18 cellular contexts compared by ENCODE assay signal in the genomic region with DNA sequence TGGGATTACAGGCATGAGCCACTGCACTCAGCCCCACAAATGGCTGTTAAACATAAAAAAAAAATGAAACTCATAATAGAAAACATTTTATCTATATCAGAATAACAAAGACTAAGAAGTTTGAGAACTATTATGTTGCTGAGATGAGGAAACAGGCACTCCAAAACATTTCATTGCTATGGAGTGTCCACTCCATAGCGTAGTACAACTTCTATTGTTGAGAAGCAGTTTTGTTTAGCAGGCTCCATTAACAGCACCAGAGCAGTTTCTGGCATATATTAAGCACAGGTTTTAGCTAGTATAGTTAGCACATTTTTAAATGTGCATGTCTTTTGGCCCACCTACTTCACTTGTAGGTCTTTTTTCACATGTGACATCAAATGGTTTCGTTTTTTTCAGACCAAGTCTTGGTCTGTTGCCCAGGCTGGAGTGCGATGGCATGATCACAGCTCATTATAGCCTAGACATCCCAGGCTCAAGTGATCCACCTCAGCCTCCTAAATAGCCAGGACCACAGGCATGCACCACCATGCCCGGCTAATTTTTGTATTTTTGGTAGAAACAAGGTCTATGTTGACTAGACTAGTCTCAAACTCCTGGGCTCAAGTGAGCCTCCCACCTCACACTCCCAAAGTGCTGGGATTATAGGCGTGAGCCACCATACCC. TPM values are rescaled to one million over a fixed set of nuclear protein-coding genes. Genes with fewer than 3 reads are reported as not detected.
DNase-seq lines count a peak whose midpoint lies in the region; ATAC-seq, FAIRE-seq and TF ChIP-seq lines count a peak whose summit lies in the region.
"Had no signal": no experiment of that assay in that cellular context is flagged by ENCODE, and none has a peak within 500 bp of the region (broad histone marks: within the 10 kb centered on the region; RNA-seq: fewer than 3 reads in every experiment).

No MANE protein-coding gene starts in this region.

- no peak overlapping the region for H2AFZ ChIP-seq in SK-N-SH (ENCODE audit: low read depth)

- H3K36me3 Mint-ChIP-seq in activated T-cell treated with anti-CD3 and anti-CD28 coated beads, Interleukin-2, amount 50 U/mL, for 24 hours (ENCODE audit: low read depth), result peaks cover 78% of the 10 kb centered on the region
- H3K36me3 Mint-ChIP-seq in activated naive CD8-positive, alpha-beta T cell treated with anti-CD3 and anti-CD28 coated beads, Interleukin-2, amount 50 U/mL, for 24 hours (ENCODE audit: low read depth), result peaks cover 38% of the 10 kb centered on the region

- no peak overlapping the region for H3K27ac ChIP-seq in SK-N-SH (ENCODE audit: low read depth in 2 of 2, low read length in 1 of 2)
- peak overlapping the region; percentile 58; the same call in 1 of the 2 replicates for H3K27ac ChIP-seq in SK-N-MC
- peak overlapping the region; percentile 38 for H3K27ac ChIP-seq in neutrophil
- H3K27ac ChIP-seq: A549, KMS-11 had no signal

- H3K27me3 Mint-ChIP-seq in activated T-cell treated with anti-CD3 and anti-CD28 coated beads, Interleukin-2, amount 50 U/mL, for 24 hours, result no peaks in the 10 kb centered on the region
- H3K27me3 Mint-ChIP-seq in activated naive CD8-positive, alpha-beta T cell treated with anti-CD3 and anti-CD28 coated beads, Interleukin-2, amount 50 U/mL, for 24 hours, result no peaks in the 10 kb centered on the region

- H3K4me3 ChIP-seq in SK-N-SH (ENCODE audit: low read depth in 2 of 2, low read length in 1 of 2) (no peak overlapping the region), SK-N-MC (no peak overlapping the region), neutrophil (ENCODE audit: low read depth in 1 of 2, low read length in 1 of 2) (no peak overlapping the region)
- H3K4me3 ChIP-seq: A549 had no signal

- TF ChIP-seq CTCF in SK-N-SH (IDR thresholded peaks at IDR 0.05) (no peak), neutrophil (IDR thresholded peaks at IDR 0.05) (no peak)

- H3K4me1 Mint-ChIP-seq in activated T-cell treated with anti-CD3 and anti-CD28 coated beads, Interleukin-2, amount 50 U/mL, for 24 hours (ENCODE audit: low read depth), result peaks cover 20% of the 10 kb centered on the region
- peaks cover 16% of the 10 kb centered on the region for H3K4me1 Mint-ChIP-seq in activated naive CD8-positive, alpha-beta T cell treated with anti-CD3 and anti-CD28 coated beads, Interleukin-2, amount 50 U/mL, for 24 hours

- no peak overlapping the region for H3K4me2 ChIP-seq in SK-N-SH
- H3K4me2 ChIP-seq: A549, KMS-11 had no signal

- peaks cover 46 to 68% of the 10 kb centered on the region in 2 experiments for H3K36me3 ChIP-seq in SK-N-SH (replicated peaks in 1 of 2; ENCODE audit: control insufficient read depth in 1 of 2, insufficient read depth in 2 of 2, low read length in 1 of 2)
- H3K36me3 ChIP-seq in SK-N-MC (ENCODE audit: insufficient read depth, low read length), result peaks cover 92% of the 10 kb centered on the region
- peaks cover 81% of the 10 kb centered on the region for H3K36me3 ChIP-seq in neutrophil

- TF ChIP-seq EP300 in SK-N-SH (IDR thresholded peaks at IDR 0.05; ENCODE audit: borderline replicate concordance in 1 of 2, low read depth in 1 of 2, low read length in 1 of 2), result no peak

- no peaks in the 10 kb centered on the region for H3K9me3 Mint-ChIP-seq in activated T-cell treated with anti-CD3 and anti-CD28 coated beads, Interleukin-2, amount 50 U/mL, for 24 hours
- no peaks in the 10 kb centered on the region for H3K9me3 Mint-ChIP-seq in activated naive CD8-positive, alpha-beta T cell treated with anti-CD3 and anti-CD28 coated beads, Interleukin-2, amount 50 U/mL, for 24 hours

- FAIRE-seq in GM18507 (lab: Jason Lieb, UNC), result peak; percentile 9
- FAIRE-seq: A549 had no signal

- H3K9ac ChIP-seq in SK-N-SH (no peak overlapping the region), SK-N-MC (ENCODE audit: insufficient read length) (no peak overlapping the region)
- H3K9ac ChIP-seq: KMS-11 had no signal

- H3K4me1 ChIP-seq in SK-N-SH (ENCODE audit: control insufficient read depth in 1 of 2, insufficient read depth in 2 of 2, low read depth in 1 of 2, low read length in 1 of 2) (peaks cover 6 to 9% of the 10 kb centered on the region in 2 experiments; a peak in 3 of 4 replicates), neutrophil (ENCODE audit: control insufficient read depth in 1 of 2, insufficient read depth in 1 of 2, low read depth in 1 of 2, low read length in 1 of 2) (peaks cover 51 to 52% of the 10 kb centered on the region in 2 experiments)

- no peak overlapping the region for H3K4me3 Mint-ChIP-seq in activated T-cell treated with anti-CD3 and anti-CD28 coated beads, Interleukin-2, amount 50 U/mL, for 24 hours
- H3K4me3 Mint-ChIP-seq in activated naive CD8-positive, alpha-beta T cell treated with anti-CD3 and anti-CD28 coated beads, Interleukin-2, amount 50 U/mL, for 24 hours, result no peak overlapping the region

- DNase-seq in SK-N-SH (no peak), GM18507 (ENCODE audit: extremely low spot score, insufficient read length, low read depth) (no peak), SK-N-MC (ENCODE audit: low read depth, low spot score) (no peak), retina (no peak)
- DNase-seq in activated T-cell treated with anti-CD3 and anti-CD28 coated beads, Interleukin-2, amount 50 U/mL, for 24 hours, result no peak
- no peak for DNase-seq in activated naive CD8-positive, alpha-beta T cell treated with anti-CD3 and anti-CD28 coated beads, Interleukin-2, amount 50 U/mL, for 24 hours
- DNase-seq: AML-193; Caco-2; GF-D8; GOT3; NCI-H1417; NCI-H1930; NCI-H226; NK-92 treated with Interleukin-12 subunit alpha and Interleukin-12 subunit beta, amount 100 ng/mL, for 24 hours had no signal

- CTCF ChIA-PET in SK-N-SH (lab: Yijun Ruan, JAX), result interaction anchor here (1.3 to 5.4 kb wide), 2 partner anchors 10 to 88 kb away, joined by 4 to 37 read pairs; no protein-coding TSS in a partner anchor

- POLR2A ChIA-PET in SK-N-SH (lab: Yijun Ruan, JAX), result interaction anchor here (1.3 kb wide), 1 partner anchor 50 kb away, joined by 3 read pairs; no protein-coding TSS in a partner anchor

- no peaks in the 10 kb centered on the region for H3K9me2 ChIP-seq in SK-N-SH

- 95% methylated on average over 5 of the region's 5 CpGs for WGBS in SK-N-SH (ENCODE audit: low lambda C conversion rate)

- peak; percentile 10; the same call in 1 of the 3 replicates for ATAC-seq in SK-N-SH treated with all-trans-retinoic acid at 6 μM for 48 hours
- ATAC-seq in activated naive CD8-positive, alpha-beta T cell treated with anti-CD3 and anti-CD28 coated beads, Interleukin-2, amount 50 U/mL, for 24 hours, result no peak

- H3K79me2 ChIP-seq in SK-N-SH (ENCODE audit: insufficient read depth), result peaks cover 42% of the 10 kb centered on the region

- H3K27me3 ChIP-seq in SK-N-SH (ENCODE audit: insufficient read depth) (no peaks in the 10 kb centered on the region), neutrophil (no peaks in the 10 kb centered on the region)

- H3K27ac Mint-ChIP-seq in activated T-cell treated with anti-CD3 and anti-CD28 coated beads, Interleukin-2, amount 50 U/mL, for 24 hours, result no peak overlapping the region
- no peak overlapping the region for H3K27ac Mint-ChIP-seq in activated naive CD8-positive, alpha-beta T cell treated with anti-CD3 and anti-CD28 coated beads, Interleukin-2, amount 50 U/mL, for 24 hours

- peaks cover 24% of the 10 kb centered on the region for H4K20me1 ChIP-seq in SK-N-SH (ENCODE audit: insufficient read depth)

- H3K9me3 ChIP-seq in SK-N-SH (no peaks in the 10 kb centered on the region; the same call in 1 of the 2 replicates), SK-N-MC (ENCODE audit: low read depth, low read length) (no peaks in the 10 kb centered on the region), neutrophil (no peaks in the 10 kb centered on the region)
- H3K9me3 ChIP-seq: A549, Caco-2 had no signal

- peaks cover 59% of the 10 kb centered on the region for H3F3A ChIP-seq in SK-N-SH (replicated peaks; ENCODE audit: insufficient read depth)

- TF ChIP-seq RAD21 in SK-N-SH (IDR thresholded peaks at IDR 0.05; ENCODE audit: low read length), result no peak

TF ChIP-seq in SK-N-SH treated with all-trans-retinoic acid at 6 μM for 48 hours, 23 proteins besides CTCF, POLR2A, EP300 and RAD21 (continues in another document):
- TF ChIP-seq ZC3H10 (CRISPR knock-in tag; IDR thresholded peaks at IDR 0.05), result no peak
- no peak for TF ChIP-seq RARB (CRISPR knock-in tag; IDR thresholded peaks at IDR 0.05)
- no peak for TF ChIP-seq ZNF565 (CRISPR knock-in tag; conservative IDR thresholded peaks at IDR 0.05; ENCODE audit: low read depth)

TF ChIP-seq in SK-N-SH, 30 proteins besides CTCF, POLR2A, EP300 and RAD21 (continues in another document):
- TF ChIP-seq FOXJ3 (CRISPR knock-in tag; IDR thresholded peaks at IDR 0.05) (no peak), GABPA (IDR thresholded peaks at IDR 0.05; ENCODE audit: low read depth) (no peak), YY1 (IDR thresholded peaks at IDR 0.05; ENCODE audit: low read depth) (no peak), TEAD4 (IDR thresholded peaks at IDR 0.05; ENCODE audit: borderline replicate concordance, insufficient read depth) (no peak), FOSL2 (IDR thresholded peaks at IDR 0.05; ENCODE audit: borderline replicate concordance, low read depth) (no peak), MEF2A (IDR thresholded peaks at IDR 0.05; ENCODE audit: borderline replicate concordance, low read depth) (no peak), NFIC (IDR thresholded peaks at IDR 0.05; ENCODE audit: borderline replicate concordance) (no peak), TCF12 (IDR thresholded peaks at IDR 0.05) (no peak), NRF1 (IDR thresholded peaks at IDR 0.05; ENCODE audit: low read depth, low read length) (no peak), JUND (IDR thresholded peaks at IDR 0.05) (no peak)
- TF ChIP-seq, protein P1, sequence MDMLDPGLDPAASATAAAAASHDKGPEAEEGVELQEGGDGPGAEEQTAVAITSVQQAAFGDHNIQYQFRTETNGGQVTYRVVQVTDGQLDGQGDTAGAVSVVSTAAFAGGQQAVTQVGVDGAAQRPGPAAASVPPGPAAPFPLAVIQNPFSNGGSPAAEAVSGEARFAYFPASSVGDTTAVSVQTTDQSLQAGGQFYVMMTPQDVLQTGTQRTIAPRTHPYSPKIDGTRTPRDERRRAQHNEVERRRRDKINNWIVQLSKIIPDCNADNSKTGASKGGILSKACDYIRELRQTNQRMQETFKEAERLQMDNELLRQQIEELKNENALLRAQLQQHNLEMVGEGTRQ (IDR thresholded peaks at IDR 0.05; ENCODE audit: borderline replicate concordance, low read depth, low read length), result no peak

RNA-seq across cellular contexts. Expression of gene HMGB2, which starts 5.8 kb away (rescaled TPM):
- 123 and 130 TPM in 2 replicates for polyA plus RNA-seq in SK-N-SH (2012; rRNA removed)
- polyA plus RNA-seq in SK-N-SH (2012; cell fraction: cytosol; rRNA removed), result 184 and 256 TPM in 2 replicates
- 28.9 and 47.2 TPM in 2 replicates for polyA plus RNA-seq in SK-N-SH (2012; cell fraction: nucleus; rRNA removed)

RNA-seq across cellular contexts. Expression of gene SAP30, which starts 42.4 kb away (rescaled TPM):
- polyA plus RNA-seq in SK-N-SH (2012; rRNA removed), result 16.6 and 19.0 TPM in 2 replicates
- polyA plus RNA-seq in SK-N-SH (2012; cell fraction: cytosol; rRNA removed), result 20.5 and 27.1 TPM in 2 replicates
- polyA plus RNA-seq in SK-N-SH (2012; cell fraction: nucleus; rRNA removed), result 4.9 and 8.8 TPM in 2 replicates

Comparison
In these comparisons a context has a peak if more than half of its experiments do, and no peak if none do; other contexts are left out.
1. H3K27ac ChIP-seq: peak in SK-N-MC (single experiment) and neutrophil (single experiment); none in SK-N-SH (0 of 2).